21 cellular contexts compared by ENCODE assay signal in the genomic region with DNA sequence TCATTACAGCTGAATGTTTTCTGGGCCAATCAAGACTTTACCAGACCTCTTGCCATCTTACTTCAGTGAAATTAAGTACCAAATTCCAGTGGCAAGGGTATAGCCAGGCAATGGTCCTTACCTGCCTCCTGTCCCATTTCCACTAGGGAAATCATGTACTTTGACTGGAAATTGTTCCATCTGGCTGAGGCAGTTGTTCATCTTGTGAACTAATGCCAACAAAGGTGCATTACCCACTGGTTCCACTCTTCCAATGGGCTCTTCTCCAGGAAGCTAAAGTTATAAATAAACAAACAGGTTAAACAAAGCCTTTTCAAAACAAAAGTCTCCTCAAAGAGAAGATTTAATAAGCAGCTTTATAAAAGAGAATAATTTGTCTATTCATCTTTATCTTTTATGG.
"Had no signal": no experiment of that assay in that cellular context is flagged by ENCODE, and none has a peak within 500 bp of the region (broad histone marks: within the 10 kb centered on the region; RNA-seq: fewer than 3 reads in every experiment).

No MANE protein-coding gene starts in this region.

- ATAC-seq: K562, Right ventricle myocardium inferior, SK-N-SH treated with all-trans-retinoic acid at 6 μM for 48 hours had no signal

- H3K4me3 ChIP-seq: K562, PC-9, Peyer's patch, SJCRH30 had no signal

- H3K27ac ChIP-seq: KMS-11, PC-9, Peyer's patch, SJCRH30 had no signal

- DNase-seq: Kasumi-1, MM.1S, NCI-H1105, NCI-H1417, NCI-H146, NCI-H1694 treated with DMSO at 0.1 percent for 48 hours, NCI-H1930, NCI-H2081, NCI-H2107, NCI-H2227 treated with DMSO at 0.1 percent for 48 hours, NCI-H524, NCI-H526 treated with DMSO at 0.1 percent for 48 hours, NCI-H748 treated with DMSO at 0.1 percent for 48 hours, PC-9, Peyer's patch, SHP77 treated with DMSO at 0.1 percent for 48 hours, SJCRH30 had no signal

- FAIRE-seq: K562 had no signal
